Comparison of ENCODE assay signal across 19 cellular contexts in genomic region chr13:79988573-79988972, GRCh38.
DNase-seq lines count a peak whose midpoint lies in the region; ATAC-seq, FAIRE-seq and TF ChIP-seq lines count a peak whose summit lies in the region.
"Had no signal": no experiment of that assay in that cellular context is flagged by ENCODE, and none has a peak within 500 bp of the region (broad histone marks: within the 10 kb centered on the region; RNA-seq: fewer than 3 reads in every experiment).

No MANE protein-coding gene starts in this region.

- TF ChIP-seq POLR2A in GM12892 (IDR thresholded peaks at IDR 0.05; ENCODE audit: low read depth, low read length) (no peak), thyroid gland (IDR thresholded peaks at IDR 0.05) (no peak)

- no peaks in the 10 kb centered on the region for H3K36me3 ChIP-seq in small intestine (ENCODE audit: control insufficient read depth in 2 of 2, insufficient read depth in 2 of 2, low read length in 2 of 2)
- no peaks in the 10 kb centered on the region for H3K36me3 ChIP-seq in thyroid gland
- H3K36me3 ChIP-seq: upper lobe of right lung had no signal

- 15 to 63% (median 36%) methylated on average over 3 of the region's 3 CpGs for WGBS in small intestine, 3 donors
- 77 to 85% methylated on average over 3 of the region's 3 CpGs for WGBS in thyroid gland, 2 donors

- H3K27me3 ChIP-seq in small intestine (ENCODE audit: control insufficient read depth in 2 of 2, insufficient read depth in 2 of 2, low read length in 2 of 2) (no peaks in the 10 kb centered on the region), thyroid gland (no peaks in the 10 kb centered on the region)
- H3K27me3 ChIP-seq: upper lobe of right lung had no signal

- H3K4me1 ChIP-seq in small intestine (ENCODE audit: control insufficient read depth in 2 of 2, insufficient read depth in 1 of 2, low read depth in 1 of 2, low read length in 1 of 2) (no peaks in the 10 kb centered on the region), thyroid gland (peaks cover 0 to 7% of the 10 kb centered on the region in 2 donors)
- H3K4me1 ChIP-seq: psoas muscle, upper lobe of right lung had no signal

- TF ChIP-seq CTCF in fibroblast of the aortic adventitia (IDR thresholded peaks at IDR 0.05; ENCODE audit: insufficient read depth, low read length): no peak
- no peak for TF ChIP-seq CTCF in thyroid gland (IDR thresholded peaks at IDR 0.05)

- H3K4me3 ChIP-seq in fibroblast of the aortic adventitia (ENCODE audit: low read depth, low read length): no peak overlapping the region
- no peak overlapping the region for H3K4me3 ChIP-seq in small intestine (ENCODE audit: low read depth in 1 of 2, low read length in 2 of 2)
- H3K4me3 ChIP-seq in thyroid gland (replicated peaks in 1 of 3): no peak overlapping the region
- H3K4me3 ChIP-seq: psoas muscle, upper lobe of right lung had no signal

- intact Hi-C loops in thyroid gland (cut with DNase I): no loop called here

- FAIRE-seq in small intestine (lab: Jason Lieb, UNC): no peak
- no peak for FAIRE-seq in GM12892 (lab: Jason Lieb, UNC)

- ATAC-seq in SK-N-SH treated with all-trans-retinoic acid at 6 μM for 48 hours: peak; percentile 22; the same call in 1 of the 3 replicates
- ATAC-seq: activated T-helper 17 cell treated with anti-CD3 and anti-CD28 coated beads, Interleukin-2, amount 50 U/mL, for 72 hours; left cardiac atrium; Right ventricle myocardium inferior; upper lobe of right lung had no signal

- DNase-seq in GM04503 (ENCODE audit: low read depth) (peak; percentile 86), fibroblast of the aortic adventitia (ENCODE audit: low read depth) (peak; percentile 81), small intestine (peak; percentile 84), putamen (ENCODE audit: low spot score) (no peak), NCI-H1105 (lab: John Stamatoyannopoulos, UW) (no peak), GM12892 (ENCODE audit: insufficient read length) (no peak), thyroid gland (no peak)
- DNase-seq: activated CD4-positive, alpha-beta memory T cell treated with anti-CD3 and anti-CD28 coated beads for 36 hours; left cardiac atrium; naive B cell; NCI-H1930; NCI-H748 treated with DMSO at 0.1 percent for 48 hours; psoas muscle; T-helper 9 cell; upper lobe of right lung had no signal

- H3K27ac ChIP-seq in small intestine (ENCODE audit: low read depth in 1 of 2, low read length in 1 of 2): no peak overlapping the region
- H3K27ac ChIP-seq in thyroid gland: no peak overlapping the region
- H3K27ac ChIP-seq: KMS-11, psoas muscle, upper lobe of right lung had no signal

- H3K9me3 ChIP-seq in small intestine (ENCODE audit: control insufficient read depth, low read depth): no peaks in the 10 kb centered on the region
- H3K9me3 ChIP-seq in thyroid gland: no peaks in the 10 kb centered on the region
- H3K9me3 ChIP-seq: psoas muscle, upper lobe of right lung had no signal

TF ChIP-seq in SK-N-SH treated with all-trans-retinoic acid at 6 μM for 48 hours, 23 proteins besides CTCF, POLR2A, EP300 and RAD21:
- no peak for TF ChIP-seq CSRNP3 (CRISPR knock-in tag; IDR thresholded peaks at IDR 0.05)
- TF ChIP-seq ISL1 (CRISPR knock-in tag; IDR thresholded peaks at IDR 0.05): no peak
- no peak for TF ChIP-seq TOX (CRISPR knock-in tag; IDR thresholded peaks at IDR 0.05; ENCODE audit: borderline replicate concordance)
- TF ChIP-seq OSR1 (CRISPR knock-in tag; IDR thresholded peaks at IDR 0.05): no peak

Comparison
In these comparisons a context has a peak if more than half of its experiments do, and no peak if none do; other contexts are left out.
1. DNase-seq: peak in GM04503 (single experiment), fibroblast of the aortic adventitia (single experiment) and small intestine (single experiment); none in putamen (single experiment), NCI-H1105 (single experiment), GM12892 (single experiment) and thyroid gland (0 of 2).